Comparison of ENCODE assay signal across 8 cellular contexts in the genomic region with DNA sequence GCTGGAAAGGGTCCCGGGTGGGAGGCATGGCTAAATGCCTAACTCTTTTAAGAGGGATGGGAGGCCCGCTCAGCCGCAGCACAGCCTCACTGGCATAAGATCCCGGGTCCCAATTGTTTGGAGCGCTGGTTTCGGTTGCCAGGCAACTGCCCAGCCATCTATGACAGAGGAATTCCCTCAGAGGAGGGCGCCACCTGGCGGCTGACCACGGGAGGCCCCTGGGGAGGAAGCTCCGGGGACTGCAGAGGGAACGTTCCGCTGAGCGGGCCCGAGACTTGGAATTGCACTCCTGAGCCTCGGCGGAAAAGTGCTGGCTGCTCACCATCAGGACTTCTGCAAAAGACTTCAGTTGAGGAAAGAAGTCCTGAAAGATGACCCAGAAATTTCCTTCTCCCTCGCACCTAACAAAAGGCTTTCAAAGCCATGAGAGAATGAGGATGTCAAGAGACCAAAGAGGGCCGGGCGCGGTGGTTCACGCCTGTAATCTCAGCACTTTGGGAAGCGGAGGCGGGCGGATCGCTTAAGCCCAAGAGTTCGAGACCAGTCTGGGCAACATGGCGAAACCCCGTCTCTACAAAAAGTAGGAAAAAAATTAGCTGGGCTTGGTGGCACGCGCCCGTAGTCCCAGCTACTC. TPM values are rescaled to one million over a fixed set of nuclear protein-coding genes. Genes with fewer than 3 reads are reported as not detected.
DNase-seq lines count a peak whose midpoint lies in the region; ATAC-seq, FAIRE-seq and TF ChIP-seq lines count a peak whose summit lies in the region.

No MANE protein-coding gene starts in this region.

- H3K4me1 ChIP-seq in SJSA1 (replicated peaks) (peaks cover 34% of the 10 kb centered on the region), neutrophil (ENCODE audit: control insufficient read depth in 1 of 2, insufficient read depth in 1 of 2, low read depth in 1 of 2, low read length in 1 of 2) (peaks cover 46% of the 10 kb centered on the region in 2 experiments), stomach smooth muscle (ENCODE audit: control insufficient read depth, insufficient read depth, low read length) (peaks cover 22% of the 10 kb centered on the region)

- H3K9ac ChIP-seq in stomach smooth muscle (ENCODE audit: low read length in 2 of 2): peak overlapping the region in 1 of 2 donors; percentile 26

- DNase-seq in DMS114 treated with DMSO at 0.1 percent for 48 hours (lab: John Stamatoyannopoulos, UW; ENCODE audit: unreplicated experiment) (peak; percentile 84), M059J (ENCODE audit: low read depth) (peak; percentile 95), SJSA1 (ENCODE audit: low read depth in 1 of 2, low spot score in 2 of 2) (peak; percentile 84 to 95), frontal cortex (ENCODE audit: low spot score in 2 of 2) (peak; percentile 83 to 84)
- peak; percentile 84 for DNase-seq in activated gamma-delta T cell treated with anti-CD3 and anti-CD28 coated beads, Interleukin-2, amount 50 U/mL, for 16 hours (ENCODE audit: low read depth)

- FAIRE-seq in frontal cortex (lab: Jason Lieb, UNC): no peak

- peak; percentile 65 for ATAC-seq in GM21786 (IDR thresholded peaks at IDR 0.05; ENCODE audit: unreplicated experiment)

- H3K27me3 ChIP-seq in SJSA1 (replicated peaks) (peaks cover 6% of the 10 kb centered on the region; the same call in 1 of the 2 replicates), neutrophil (peaks cover 29% of the 10 kb centered on the region), stomach smooth muscle (ENCODE audit: control insufficient read depth in 1 of 2, insufficient read depth in 2 of 2, low read length in 2 of 2) (peaks cover 23 to 28% of the 10 kb centered on the region in 2 donors)

- no peak overlapping the region; the same call in 1 of the 2 replicates for H3K27ac ChIP-seq in SJSA1
- H3K27ac ChIP-seq in neutrophil: peak overlapping the region; percentile 69
- no peak overlapping the region for H3K27ac ChIP-seq in stomach smooth muscle (ENCODE audit: low read length)

- no peak overlapping the region for H3K4me3 ChIP-seq in SJSA1
- H3K4me3 ChIP-seq in neutrophil (ENCODE audit: low read depth in 1 of 2, low read length in 1 of 2): peak overlapping the region; percentile 69 to 79
- H3K4me3 ChIP-seq in stomach smooth muscle (ENCODE audit: low read length in 2 of 2): peak overlapping the region; percentile 56 to 70

- no peaks in the 10 kb centered on the region for H3K36me3 ChIP-seq in SJSA1
- H3K36me3 ChIP-seq in neutrophil: no peaks in the 10 kb centered on the region
- no peaks in the 10 kb centered on the region for H3K36me3 ChIP-seq in stomach smooth muscle (ENCODE audit: control insufficient read depth in 2 of 2, insufficient read depth in 2 of 2, low read length in 2 of 2)

- no peaks in the 10 kb centered on the region for H3K9me3 ChIP-seq in SJSA1 (replicated peaks)
- H3K9me3 ChIP-seq in neutrophil: no peaks in the 10 kb centered on the region
- H3K9me3 ChIP-seq in stomach smooth muscle (ENCODE audit: control insufficient read depth in 2 of 2, low read length in 2 of 2): no peaks in the 10 kb centered on the region

- peak; percentile 96 for TF ChIP-seq CTCF in neutrophil (IDR thresholded peaks at IDR 0.05)

RNA-seq across cellular contexts. Expression of a gene that starts 1.1 kb away (rescaled TPM):
- 0.84 and 1.1 TPM in 2 replicates for total RNA-seq in M059J (2014; rRNA removed; shearing (Covaris generic))
- 0.63 and 1.2 TPM in 2 replicates for total RNA-seq in SJSA1 (2014; rRNA removed; shearing (Covaris generic))
- 15.9 TPM for total RNA-seq in frontal cortex

RNA-seq across cellular contexts. Expression of a gene that starts 22.2 kb away (rescaled TPM):
- total RNA-seq in M059J (2014; rRNA removed; shearing (Covaris generic)): 38.5 and 44.8 TPM in 2 replicates
- total RNA-seq in SJSA1 (2014; rRNA removed; shearing (Covaris generic)): 18.7 and 36.3 TPM in 2 replicates
- total RNA-seq in frontal cortex: 44.4 TPM

RNA-seq across cellular contexts. Expression of a gene that starts 37.0 kb away (rescaled TPM):
- 73.4 and 97.8 TPM in 2 replicates for total RNA-seq in M059J (2014; rRNA removed; shearing (Covaris generic))
- 96.5 and 137 TPM in 2 replicates for total RNA-seq in SJSA1 (2014; rRNA removed; shearing (Covaris generic))
- 74.6 TPM for total RNA-seq in frontal cortex
